In the genomic region with DNA sequence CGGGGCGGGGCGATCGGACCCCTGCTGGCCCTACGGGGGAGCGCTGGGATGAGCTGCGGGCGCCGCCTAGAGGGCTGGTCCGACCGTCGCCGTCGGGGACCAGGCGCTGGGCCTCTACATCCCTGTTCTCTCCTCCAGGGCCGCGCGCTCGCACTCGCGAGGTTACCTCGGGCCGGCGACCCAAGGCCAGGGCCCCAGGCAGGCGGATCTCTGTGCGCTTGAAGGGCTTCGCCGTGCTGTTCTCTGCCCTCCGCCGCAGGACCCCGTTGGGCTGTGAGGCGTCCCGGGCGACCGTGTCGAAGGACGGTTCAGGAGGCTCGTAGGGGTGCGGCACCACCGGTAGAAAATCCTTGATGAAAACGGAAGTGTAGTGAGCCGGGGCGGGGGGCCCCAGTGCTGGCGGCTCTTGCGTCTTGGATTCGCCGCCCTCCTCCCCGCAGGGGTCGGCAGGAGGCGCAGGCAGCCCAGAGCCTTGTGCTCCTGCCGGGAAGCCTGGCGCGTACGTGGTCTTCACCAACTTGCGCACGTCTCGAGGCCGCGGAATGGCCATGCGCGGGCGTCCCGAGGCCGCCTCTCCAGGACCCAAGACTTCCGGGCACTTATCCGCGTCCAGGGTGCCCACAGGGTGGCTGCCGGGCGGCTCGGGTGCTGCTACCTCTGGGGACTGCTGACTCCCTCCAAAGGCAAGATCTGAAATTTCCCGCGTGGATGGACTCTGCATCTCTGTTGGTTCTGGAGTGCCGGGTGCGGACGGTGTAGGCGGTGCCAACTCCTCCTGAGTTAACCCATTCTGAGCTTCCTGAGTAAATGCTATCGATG, we compare ENCODE assay signal across 9 cellular contexts. TPM values are rescaled to one million over a fixed set of nuclear protein-coding genes. Genes with fewer than 3 reads are reported as not detected.
DNase-seq lines count a peak whose midpoint lies in the region; ATAC-seq and TF ChIP-seq lines count a peak whose summit lies in the region.
"Had no signal": no experiment of that assay in that cellular context is flagged by ENCODE, and none has a peak within 500 bp of the region (broad histone marks: within the 10 kb centered on the region; RNA-seq: fewer than 3 reads in every experiment).

No MANE protein-coding gene starts in this region.

- peak; percentile 65 for TF ChIP-seq CTCF in BE2C (IDR thresholded peaks at IDR 0.05; ENCODE audit: low read depth, low read length)
- TF ChIP-seq CTCF in cardiac muscle cell (IDR thresholded peaks at IDR 0.05; ENCODE audit: low read depth, low read length): peak; percentile 58

- H3K27me3 ChIP-seq in BE2C: peaks cover 31% of the 10 kb centered on the region
- peaks cover 11% of the 10 kb centered on the region for H3K27me3 ChIP-seq in cardiac muscle cell

- no peaks in the 10 kb centered on the region for H3K9me3 ChIP-seq in BE2C
- no peaks in the 10 kb centered on the region for H3K9me3 ChIP-seq in cardiac muscle cell (ENCODE audit: low read depth)

- peak; percentile 87 for DNase-seq in BE2C
- peak; percentile 91 for DNase-seq in RPMI8226
- peak; percentile 75 for DNase-seq in activated gamma-delta T cell treated with Interleukin-2 at 50 U/mL for 16 hours
- DNase-seq in cardiac muscle cell (ENCODE audit: low read depth in 1 of 2, low spot score in 1 of 2): peak; percentile 66 to 70
- no peak for DNase-seq in skeletal muscle cell (ENCODE audit: low read depth)
- DNase-seq in NCI-H1048 (lab: John Stamatoyannopoulos, UW): no peak

- H3K36me3 ChIP-seq in BE2C (no peaks in the 10 kb centered on the region), cardiac muscle cell (no peaks in the 10 kb centered on the region)

- H3K4me1 ChIP-seq in BE2C: peaks cover 6% of the 10 kb centered on the region
- peaks cover 8% of the 10 kb centered on the region for H3K4me1 ChIP-seq in cardiac muscle cell (ENCODE audit: low read depth)

- in situ Hi-C loops in GM18951 (cut with MboI; ENCODE audit: low sequenced_read_pairs, unreplicated experiment): no loop called here

- H3K27ac ChIP-seq in cardiac muscle cell: no peak overlapping the region

- ATAC-seq in HG03159 (IDR thresholded peaks at IDR 0.05; ENCODE audit: unreplicated experiment): peak; percentile 48

- TF ChIP-seq POLR2A in GM18951 (IDR thresholded peaks at IDR 0.05; ENCODE audit: extremely low read depth, insufficient read depth, insufficient read length): peak; percentile 46

- peak overlapping the region; percentile 47 for H3K4me3 ChIP-seq in BE2C (ENCODE audit: low read depth, low read length)
- H3K4me3 ChIP-seq in cardiac muscle cell: peak overlapping the region; percentile 32
- peak overlapping the region; percentile 38 for H3K4me3 ChIP-seq in skeletal muscle cell (ENCODE audit: low read depth, low read length)

RNA-seq across cellular contexts. Expression of gene PROB1, which starts 2.0 kb away (rescaled TPM):
- 1.9 TPM for polyA plus RNA-seq in BE2C (2012; ENCODE audit: insufficient read depth, insufficient read length, low read depth)
- total RNA-seq in cardiac muscle cell: 22.2 and 42.5 TPM in 2 replicates
- 15.2 and 20.5 TPM in 2 replicates for polyA plus RNA-seq in cardiac muscle cell

RNA-seq across cellular contexts. Expression of gene MZB1, which starts 3.2 kb away (rescaled TPM):
- polyA plus RNA-seq in BE2C (2012; ENCODE audit: insufficient read depth, insufficient read length, low read depth): 0.42 TPM
- 2.3 and 5.3 TPM in 2 replicates for total RNA-seq in cardiac muscle cell
- 1.3 and 4.0 TPM in 2 replicates for polyA plus RNA-seq in cardiac muscle cell
- total RNA-seq: M059J had no signal

RNA-seq across cellular contexts. Expression of gene SLC23A1, which starts 9.8 kb away (rescaled TPM):
- polyA plus RNA-seq in BE2C (2012; ENCODE audit: insufficient read depth, insufficient read length, low read depth): not detected
- total RNA-seq in cardiac muscle cell: 0.81 TPM in 1 of 2 replicates, not detected in the other
- 0.06 and 0.37 TPM in 2 replicates for polyA plus RNA-seq in cardiac muscle cell
- total RNA-seq: M059J had no signal

RNA-seq across cellular contexts. Expression of gene SPATA24, which starts 11.0 kb away (rescaled TPM):
- polyA plus RNA-seq in BE2C (2012; ENCODE audit: insufficient read depth, insufficient read length, low read depth): 4.8 TPM
- total RNA-seq in cardiac muscle cell: 14.2 and 45.3 TPM in 2 replicates
- 12.8 and 29.0 TPM in 2 replicates for polyA plus RNA-seq in cardiac muscle cell

RNA-seq across cellular contexts. Expression of gene DNAJC18, which starts 46.4 kb away (rescaled TPM):
- 8.8 TPM for polyA plus RNA-seq in BE2C (2012; ENCODE audit: insufficient read depth, insufficient read length, low read depth)
- total RNA-seq in cardiac muscle cell: 10.0 and 10.1 TPM in 2 replicates
- 17.4 and 37.2 TPM in 2 replicates for polyA plus RNA-seq in cardiac muscle cell

Comparison
In these comparisons a context has a peak if more than half of its experiments do, and no peak if none do; other contexts are left out.
1. DNase-seq: peak in BE2C (single experiment), RPMI8226 (single experiment), activated gamma-delta T cell treated with Interleukin-2 at 50 U/mL for 16 hours (single experiment) and cardiac muscle cell (2 of 2); none in skeletal muscle cell (single experiment) and NCI-H1048 (single experiment).
2. Peak in every context shown above with its lines, with median percentiles within 50 percentile points of each other: H3K4me3 ChIP-seq.